Comparison of ENCODE assay signal across 9 cellular contexts in the genomic region with DNA sequence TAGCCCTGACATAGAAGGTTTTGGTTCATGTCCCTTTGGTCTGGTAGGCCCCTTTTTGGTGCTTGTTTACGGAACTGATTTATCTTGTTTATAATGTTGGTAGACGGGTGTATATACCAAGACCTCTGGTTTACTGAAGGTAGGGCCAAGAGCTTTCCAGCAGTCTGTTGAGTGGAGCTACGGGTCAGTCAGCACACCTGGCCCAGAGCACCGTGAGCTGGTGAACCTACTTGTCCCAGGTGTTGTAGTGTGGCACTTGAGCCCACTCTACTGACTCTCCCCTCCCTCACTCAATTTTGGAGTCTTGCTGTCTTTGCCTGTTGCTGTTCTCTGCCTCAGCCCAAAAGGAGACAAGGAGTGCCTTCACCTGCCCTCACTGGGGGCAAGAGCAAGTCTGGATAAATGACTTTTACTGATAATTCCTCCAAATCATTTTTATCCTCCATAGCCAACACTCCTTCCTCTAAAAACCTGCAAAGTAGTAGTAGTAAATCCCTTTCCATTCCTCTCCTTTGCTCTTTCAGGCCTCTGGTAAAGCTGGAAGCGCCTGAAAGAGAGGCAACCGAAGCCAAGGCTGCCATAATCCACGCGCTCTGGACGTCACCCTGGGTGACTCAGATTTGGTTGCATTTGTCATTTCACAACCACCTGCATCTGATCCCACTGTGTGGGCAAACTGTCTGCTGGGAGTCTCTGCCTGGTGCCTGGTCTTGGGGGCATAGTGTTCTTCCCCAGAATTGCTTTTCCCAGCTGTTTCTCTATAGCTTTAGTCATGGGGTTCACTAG. TPM values are rescaled to one million over a fixed set of nuclear protein-coding genes. Genes with fewer than 3 reads are reported as not detected.
A peak's percentile ranks its signal among the peaks of the same experiment; 100 is the strongest.
DNase-seq lines count a peak whose midpoint lies in the region; ATAC-seq and TF ChIP-seq lines count a peak whose summit lies in the region.
"Had no signal": no experiment of that assay in that cellular context is flagged by ENCODE, and none has a peak within 500 bp of the region (broad histone marks: within the 10 kb centered on the region; RNA-seq: fewer than 3 reads in every experiment).

No MANE protein-coding gene starts in this region.

- H3K4me3 Mint-ChIP-seq in activated CD8-positive, alpha-beta memory T cell treated with anti-CD3 and anti-CD28 coated beads, Interleukin-2, amount 10 ng/mL, durations not matched to agents 7 days and 5 days: no peak overlapping the region
- H3K4me3 Mint-ChIP-seq in activated CD4-positive, alpha-beta T cell treated with anti-CD3 and anti-CD28 coated beads, Interleukin-2, amount 10 ng/mL, durations not matched to agents 7 days and 5 days: no peak overlapping the region

- no peaks in the 10 kb centered on the region for H3K27me3 Mint-ChIP-seq in activated CD8-positive, alpha-beta memory T cell treated with anti-CD3 and anti-CD28 coated beads, Interleukin-2, amount 10 ng/mL, durations not matched to agents 7 days and 5 days
- H3K27me3 Mint-ChIP-seq in activated CD4-positive, alpha-beta T cell treated with anti-CD3 and anti-CD28 coated beads, Interleukin-2, amount 10 ng/mL, durations not matched to agents 7 days and 5 days: no peaks in the 10 kb centered on the region

- POLR2A ChIA-PET in activated CD4-positive, alpha-beta T cell treated with anti-CD3 and anti-CD28 coated beads, Interleukin-2, amount 10 ng/mL, durations not matched to agents 7 days and 5 days (lab: Charles Lee): no interaction called here

- H3K4me3 ChIP-seq in right atrium auricular region: no peak overlapping the region
- H3K4me3 ChIP-seq in stomach smooth muscle (ENCODE audit: low read length in 2 of 2): no peak overlapping the region

- H3K9me3 ChIP-seq in right atrium auricular region (no peaks in the 10 kb centered on the region), stomach smooth muscle (ENCODE audit: control insufficient read depth in 2 of 2, low read length in 2 of 2) (no peaks in the 10 kb centered on the region)

- H3K9me3 Mint-ChIP-seq in activated CD8-positive, alpha-beta memory T cell treated with anti-CD3 and anti-CD28 coated beads, Interleukin-2, amount 10 ng/mL, durations not matched to agents 7 days and 5 days (ENCODE audit: low read depth): no peaks in the 10 kb centered on the region
- no peaks in the 10 kb centered on the region for H3K9me3 Mint-ChIP-seq in activated CD4-positive, alpha-beta T cell treated with anti-CD3 and anti-CD28 coated beads, Interleukin-2, amount 10 ng/mL, durations not matched to agents 7 days and 5 days

- no peaks in the 10 kb centered on the region for H3K27me3 ChIP-seq in right atrium auricular region
- H3K27me3 ChIP-seq in stomach smooth muscle (ENCODE audit: control insufficient read depth in 1 of 2, insufficient read depth in 2 of 2, low read length in 2 of 2): no peaks in the 10 kb centered on the region

- H3K9ac ChIP-seq in stomach smooth muscle (ENCODE audit: low read length in 2 of 2): no peak overlapping the region

- H3K4me1 ChIP-seq in right atrium auricular region: peaks cover 0 to 51% of the 10 kb centered on the region in 2 donors
- H3K4me1 ChIP-seq in stomach smooth muscle (ENCODE audit: control insufficient read depth, insufficient read depth, low read length): peaks cover 21% of the 10 kb centered on the region

- CTCF ChIA-PET in activated CD8-positive, alpha-beta memory T cell treated with anti-CD3 and anti-CD28 coated beads, Interleukin-2, amount 10 ng/mL, durations not matched to agents 7 days and 5 days (lab: Charles Lee): interaction anchor here (1.0 to 1.9 kb wide), 3 partner anchors 9 to 43 kb away, joined by 3 to 6 read pairs (median 3); no protein-coding TSS in a partner anchor
- CTCF ChIA-PET in activated CD4-positive, alpha-beta T cell treated with anti-CD3 and anti-CD28 coated beads, Interleukin-2, amount 10 ng/mL, durations not matched to agents 7 days and 5 days (lab: Charles Lee): interaction anchor here (0.6 to 1.2 kb wide), 6 partner anchors 8 to 448 kb away, joined by 3 to 5 read pairs (median 3); no protein-coding TSS in a partner anchor

- peaks cover 70% of the 10 kb centered on the region for H3K4me1 Mint-ChIP-seq in activated CD8-positive, alpha-beta memory T cell treated with anti-CD3 and anti-CD28 coated beads, Interleukin-2, amount 10 ng/mL, durations not matched to agents 7 days and 5 days
- H3K4me1 Mint-ChIP-seq in activated CD4-positive, alpha-beta T cell treated with anti-CD3 and anti-CD28 coated beads, Interleukin-2, amount 10 ng/mL, durations not matched to agents 7 days and 5 days: peaks cover 87% of the 10 kb centered on the region

- H3K27ac ChIP-seq in right atrium auricular region (peak overlapping the region; percentile 49 to 50), stomach smooth muscle (ENCODE audit: low read length) (peak overlapping the region; percentile 49)
- H3K27ac ChIP-seq: C4-2B had no signal

- peak; percentile 62 for DNase-seq in activated CD8-positive, alpha-beta memory T cell treated with anti-CD3 and anti-CD28 coated beads, Interleukin-2, amount 10 ng/mL, durations not matched to agents 7 days and 5 days
- no peak for DNase-seq in activated CD8-positive, alpha-beta memory T cell treated with anti-CD3 and anti-CD28 coated beads for 24 hours
- DNase-seq in activated CD4-positive, alpha-beta T cell treated with anti-CD3 and anti-CD28 coated beads, Interleukin-2, amount 10 ng/mL, durations not matched to agents 7 days and 5 days: no peak
- DNase-seq in right atrium auricular region (ENCODE audit: low spot score) (peak; percentile 77), epidermal melanocyte (ENCODE audit: insufficient read length, low spot score) (no peak)

- no peaks in the 10 kb centered on the region for H3K36me3 ChIP-seq in right atrium auricular region
- no peaks in the 10 kb centered on the region for H3K36me3 ChIP-seq in stomach smooth muscle (ENCODE audit: control insufficient read depth in 2 of 2, insufficient read depth in 2 of 2, low read length in 2 of 2)

- ATAC-seq in activated CD8-positive, alpha-beta memory T cell treated with anti-CD3 and anti-CD28 coated beads, Interleukin-2, amount 10 ng/mL, durations not matched to agents 7 days and 5 days: peak; percentile 75
- ATAC-seq in HG02588 (IDR thresholded peaks at IDR 0.05; ENCODE audit: unreplicated experiment) (no peak), GM18867 (IDR thresholded peaks at IDR 0.05; ENCODE audit: unreplicated experiment) (no peak)

- no peak for TF ChIP-seq CTCF in right atrium auricular region (IDR thresholded peaks at IDR 0.05)

- H3K36me3 Mint-ChIP-seq in activated CD8-positive, alpha-beta memory T cell treated with anti-CD3 and anti-CD28 coated beads, Interleukin-2, amount 10 ng/mL, durations not matched to agents 7 days and 5 days: peaks cover 15% of the 10 kb centered on the region
- peaks cover 55% of the 10 kb centered on the region for H3K36me3 Mint-ChIP-seq in activated CD4-positive, alpha-beta T cell treated with anti-CD3 and anti-CD28 coated beads, Interleukin-2, amount 10 ng/mL, durations not matched to agents 7 days and 5 days (ENCODE audit: low read depth)

- H3K27ac Mint-ChIP-seq in activated CD8-positive, alpha-beta memory T cell treated with anti-CD3 and anti-CD28 coated beads, Interleukin-2, amount 10 ng/mL, durations not matched to agents 7 days and 5 days: peak overlapping the region; percentile 44
- H3K27ac Mint-ChIP-seq in activated CD4-positive, alpha-beta T cell treated with anti-CD3 and anti-CD28 coated beads, Interleukin-2, amount 10 ng/mL, durations not matched to agents 7 days and 5 days: peak overlapping the region; percentile 20

RNA-seq across cellular contexts. Expression of gene RREB1, which starts 22.2 kb away (rescaled TPM):
- 10 to 100 TPM; 20.6 to 24.6 TPM for total RNA-seq in activated CD8-positive, alpha-beta memory T cell treated with anti-CD3 and anti-CD28 coated beads, Interleukin-2, amount 10 ng/mL, durations not matched to agents 7 days and 5 days
- 10 to 100 TPM; 27.2 to 30.1 TPM for total RNA-seq in activated CD4-positive, alpha-beta T cell treated with anti-CD3 and anti-CD28 coated beads, Interleukin-2, amount 10 ng/mL, durations not matched to agents 7 days and 5 days
- total RNA-seq in right atrium auricular region: 10 to 100 TPM; 25.5 to 30.3 TPM

Comparison
In these comparisons a context has a peak if more than half of its experiments do, and no peak if none do; other contexts are left out.
1. DNase-seq: peak in activated CD8-positive, alpha-beta memory T cell treated with anti-CD3 and anti-CD28 coated beads, Interleukin-2, amount 10 ng/mL, durations not matched to agents 7 days and 5 days (single experiment) and right atrium auricular region (single experiment); none in activated CD8-positive, alpha-beta memory T cell treated with anti-CD3 and anti-CD28 coated beads for 24 hours (single experiment), activated CD4-positive, alpha-beta T cell treated with anti-CD3 and anti-CD28 coated beads, Interleukin-2, amount 10 ng/mL, durations not matched to agents 7 days and 5 days (single experiment) and epidermal melanocyte (single experiment).